8 cellular contexts compared by ENCODE assay signal in genomic region chrX:65581661-65582339, GRCh38. TPM values are rescaled to one million over a fixed set of nuclear protein-coding genes. Genes with fewer than 3 reads are reported as not detected.
DNase-seq lines count a peak whose midpoint lies in the region; ATAC-seq and TF ChIP-seq lines count a peak whose summit lies in the region.

No MANE protein-coding gene starts in this region.

- intact Hi-C loops in colonic mucosa (cut with DNase I) (loop anchor here (5.0 kb wide), 2 partner anchors 406 to 821 kb away; no protein-coding TSS in a partner anchor), right lobe of liver (cut with DNase I) (loop anchor here (10.0 kb wide), 1 partner anchor 403 kb away; no protein-coding TSS in a partner anchor)

- no peaks in the 10 kb centered on the region for H3K36me3 ChIP-seq in BLaER1 treated with 17β-estradiol and CSF1 and Interleukin-3, amounts not matched to agents 10 nM and 100 nM
- H3K36me3 ChIP-seq in colonic mucosa (no peaks in the 10 kb centered on the region), right lobe of liver (no peaks in the 10 kb centered on the region)

- peak; percentile 82 for ATAC-seq in GM18867 (IDR thresholded peaks at IDR 0.05; ENCODE audit: unreplicated experiment)
- peak; percentile 86 for ATAC-seq in HG03045 (IDR thresholded peaks at IDR 0.05; ENCODE audit: unreplicated experiment)
- peak; percentile 46 to 53 for ATAC-seq in activated CD4-positive, CD25-positive, alpha-beta regulatory T cell treated with anti-CD3 and anti-CD28 coated beads, Interleukin-2, amount 50 U/mL, for 24 hours
- peak; percentile 87 to 99 (median 95) for ATAC-seq in right lobe of liver
- ATAC-seq in stimulated activated naive B cell treated with anti-CD40 and anti-IgM and Interleukin-4, amounts not matched to agents 10 μg/mL and 1 μg/mL and 100 μg/mL, for 72 hours (replicated peaks), result peak; percentile 94 to 98

- H3K4me3 Mint-ChIP-seq in stimulated activated naive B cell treated with anti-CD40 and anti-IgM and Interleukin-4, amounts not matched to agents 10 μg/mL and 1 μg/mL and 100 μg/mL, for 72 hours, result peak overlapping the region; percentile 10 to 19

- peaks cover 39 to 58% (median 52%) of the 10 kb centered on the region in 11 experiments for H3K27me3 ChIP-seq in BLaER1 treated with 17β-estradiol and CSF1 and Interleukin-3, amounts not matched to agents 10 nM and 100 nM
- H3K27me3 ChIP-seq in colonic mucosa, result no peaks in the 10 kb centered on the region
- H3K27me3 ChIP-seq in right lobe of liver, result peaks cover 0 to 3% of the 10 kb centered on the region in 2 donors

- H3K27ac ChIP-seq in BLaER1 treated with 17β-estradiol and CSF1 and Interleukin-3, amounts not matched to agents 10 nM and 100 nM, result peak overlapping the region in 5 of 11 experiments; percentile 24 to 52 (median 41); a peak in 6 of 22 replicates
- H3K27ac ChIP-seq in colonic mucosa (no peak overlapping the region), right lobe of liver (no peak overlapping the region)

- H3K4me1 Mint-ChIP-seq in stimulated activated naive B cell treated with anti-CD40 and anti-IgM and Interleukin-4, amounts not matched to agents 10 μg/mL and 1 μg/mL and 100 μg/mL, for 72 hours, result peaks cover 6 to 11% of the 10 kb centered on the region in 2 donors

- no peak for TF ChIP-seq POLR2A in right lobe of liver (IDR thresholded peaks at IDR 0.05)

- H3K27ac Mint-ChIP-seq in stimulated activated naive B cell treated with anti-CD40 and anti-IgM and Interleukin-4, amounts not matched to agents 10 μg/mL and 1 μg/mL and 100 μg/mL, for 72 hours, result peak overlapping the region; percentile 75

- peaks cover 0 to 10% of the 10 kb centered on the region in 2 donors for H3K27me3 Mint-ChIP-seq in stimulated activated naive B cell treated with anti-CD40 and anti-IgM and Interleukin-4, amounts not matched to agents 10 μg/mL and 1 μg/mL and 100 μg/mL, for 72 hours

- no peaks in the 10 kb centered on the region for H3K9me3 Mint-ChIP-seq in stimulated activated naive B cell treated with anti-CD40 and anti-IgM and Interleukin-4, amounts not matched to agents 10 μg/mL and 1 μg/mL and 100 μg/mL, for 72 hours

- no peaks in the 10 kb centered on the region for H3K9me3 ChIP-seq in BLaER1 treated with 17β-estradiol and CSF1 and Interleukin-3, amounts not matched to agents 10 nM and 100 nM (replicated peaks in 1 of 11)
- no peaks in the 10 kb centered on the region for H3K9me3 ChIP-seq in colonic mucosa
- no peaks in the 10 kb centered on the region for H3K9me3 ChIP-seq in right lobe of liver

- no peaks in the 10 kb centered on the region; a peak in 1 of 22 replicates for H4K20me1 ChIP-seq in BLaER1 treated with 17β-estradiol and CSF1 and Interleukin-3, amounts not matched to agents 10 nM and 100 nM

- no peaks in the 10 kb centered on the region for H3K36me3 Mint-ChIP-seq in stimulated activated naive B cell treated with anti-CD40 and anti-IgM and Interleukin-4, amounts not matched to agents 10 μg/mL and 1 μg/mL and 100 μg/mL, for 72 hours

- TF ChIP-seq CTCF in colonic mucosa (IDR thresholded peaks at IDR 0.05) (peak; percentile 76), right lobe of liver (IDR thresholded peaks at IDR 0.05) (peak; percentile 75 to 85 (median 84))

- H3K4me3 ChIP-seq in BLaER1 treated with 17β-estradiol and CSF1 and Interleukin-3, amounts not matched to agents 10 nM and 100 nM, result no peak overlapping the region
- no peak overlapping the region for H3K4me3 ChIP-seq in colonic mucosa
- no peak overlapping the region for H3K4me3 ChIP-seq in right lobe of liver

- peak overlapping the region in 7 of 11 experiments; percentile 16 to 54 (median 41); a peak in 7 of 22 replicates for H3K9ac ChIP-seq in BLaER1 treated with 17β-estradiol and CSF1 and Interleukin-3, amounts not matched to agents 10 nM and 100 nM
- no peak overlapping the region for H3K9ac ChIP-seq in colonic mucosa (ENCODE audit: low read depth in 2 of 2, low read length in 2 of 2)

- WGBS in right lobe of liver (ENCODE audit: insufficient coverage, low coverage, low lambda C conversion rate, missing lambda C conversion rate), result 4% methylated on average over 10 of the region's 12 CpGs

- peaks cover 0 to 11% (median 5%) of the 10 kb centered on the region in 10 experiments; a peak in 9 of 20 replicates for H3K4me1 ChIP-seq in BLaER1 treated with 17β-estradiol and CSF1 and Interleukin-3, amounts not matched to agents 10 nM and 100 nM
- H3K4me1 ChIP-seq in colonic mucosa, result no peaks in the 10 kb centered on the region
- H3K4me1 ChIP-seq in right lobe of liver, result no peaks in the 10 kb centered on the region

- H3K4me2 ChIP-seq in BLaER1 treated with 17β-estradiol and CSF1 and Interleukin-3, amounts not matched to agents 10 nM and 100 nM, result peak overlapping the region in 5 of 11 experiments; percentile 16 to 61 (median 32); a peak in 10 of 22 replicates

- DNase-seq in NCI-H2196 (lab: John Stamatoyannopoulos, UW; ENCODE audit: unreplicated experiment), result peak; percentile 45
- DNase-seq in colonic mucosa, result peak; percentile 70
- DNase-seq in right lobe of liver, result peak in 2 of 3 donors; percentile 27 to 50
- peak; percentile 66 for DNase-seq in stimulated activated naive B cell treated with anti-CD40 and anti-IgM and Interleukin-4, amounts not matched to agents 10 μg/mL and 1 μg/mL and 100 μg/mL, for 72 hours

RNA-seq across cellular contexts. Expression of gene LAS1L, which starts 47.2 kb away (rescaled TPM):
- total RNA-seq in colonic mucosa (10 to 100 TPM; 13.8 to 35.4 TPM), right lobe of liver (10 to 100 TPM; 11.3 to 17.4 (median 14.8) TPM)

Comparison
In these comparisons a context has a peak if more than half of its experiments do, and no peak if none do; other contexts are left out.
1. H3K9ac ChIP-seq: peak in BLaER1 treated with 17β-estradiol and CSF1 and Interleukin-3, amounts not matched to agents 10 nM and 100 nM (7 of 11); none in colonic mucosa (0 of 2).
2. Peak in every context shown above with its lines, with median percentiles within 50 percentile points of each other: ATAC-seq and DNase-seq.